26 cellular contexts compared by ENCODE assay signal in genomic region chr3:4522962-4523361, GRCh38. TPM values are rescaled to one million over a fixed set of nuclear protein-coding genes. Genes with fewer than 3 reads are reported as not detected.
DNase-seq lines count a peak whose midpoint lies in the region; ATAC-seq and TF ChIP-seq lines count a peak whose summit lies in the region.
"Had no signal": no experiment of that assay in that cellular context is flagged by ENCODE, and none has a peak within 500 bp of the region (broad histone marks: within the 10 kb centered on the region; RNA-seq: fewer than 3 reads in every experiment).

No MANE protein-coding gene starts in this region.

- no peak for DNase-seq in Right ventricle myocardium superior
- DNase-seq in left cardiac atrium = no peak
- no peak for DNase-seq in coronary artery (ENCODE audit: low spot score)
- no peak for DNase-seq in left colon
- no peak for DNase-seq in tibial artery
- no peak for DNase-seq in mesothelial cell of epicardium (ENCODE audit: low spot score in 2 of 2, unreplicated experiment in 2 of 2)
- DNase-seq: CD4-positive, CD25-positive, alpha-beta regulatory T cell; DMS53; EL; GDM1; H9; KBM-7; MV-4-11; NCI-H1105; NCI-H146; NCI-H2029; NCI-H446; NCI-H524 treated with DMSO at 0.1 percent for 48 hours; NCI-H82; NK-92 treated with Interleukin-12 subunit alpha and Interleukin-12 subunit beta, amount 100 ng/mL, for 24 hours; RPMI8226; SHP77 treated with DMSO at 0.1 percent for 48 hours had no signal

- H3K4me1 Mint-ChIP-seq in mesothelial cell of epicardium = peaks cover 13% of the 10 kb centered on the region
- H3K4me1 Mint-ChIP-seq: H9 had no signal

- H3K36me3 ChIP-seq in tibial artery = peaks cover 0 to 6% (median 6%) of the 10 kb centered on the region in 3 donors

- H3K27ac Mint-ChIP-seq in mesothelial cell of epicardium = no peak overlapping the region
- H3K27ac Mint-ChIP-seq: CD4-positive, CD25-positive, alpha-beta regulatory T cell; GM23338; H9 had no signal

- peak; percentile 57 for ATAC-seq in Right ventricle myocardium superior (ENCODE audit: poor library complexity)
- no peak for ATAC-seq in left cardiac atrium
- peak; percentile 42 for ATAC-seq in left colon
- ATAC-seq in HG03175 (IDR thresholded peaks at IDR 0.05; ENCODE audit: unreplicated experiment) = no peak
- ATAC-seq: GM12878, GM23338 had no signal

- peak overlapping the region; percentile 12 to 83 for H3K27ac ChIP-seq in coronary artery
- peak overlapping the region; percentile 61 to 70 for H3K27ac ChIP-seq in tibial artery
- H3K27ac ChIP-seq: BLaER1 had no signal

- no peaks in the 10 kb centered on the region for H3K36me3 Mint-ChIP-seq in mesothelial cell of epicardium

- no peaks in the 10 kb centered on the region for H3K9me3 ChIP-seq in tibial artery
- H3K9me3 ChIP-seq: BLaER1 had no signal

- H3K4me3 Mint-ChIP-seq in mesothelial cell of epicardium = no peak overlapping the region
- H3K4me3 Mint-ChIP-seq: CD4-positive, CD25-positive, alpha-beta regulatory T cell; GM23338; H9 had no signal

- H3K27me3 ChIP-seq in tibial artery = no peaks in the 10 kb centered on the region
- H3K27me3 ChIP-seq: BLaER1 had no signal

- H3K4me1 ChIP-seq in tibial artery = peaks cover 0 to 80% (median 38%) of the 10 kb centered on the region in 4 donors

- H3K4me3 ChIP-seq in coronary artery (no peak overlapping the region), tibial artery (no peak overlapping the region)
- H3K4me3 ChIP-seq: BLaER1, GM12878, GM23338 had no signal

- peaks cover 9% of the 10 kb centered on the region for H3K27me3 Mint-ChIP-seq in mesothelial cell of epicardium (ENCODE audit: low read depth)
- H3K27me3 Mint-ChIP-seq: CD4-positive, CD25-positive, alpha-beta regulatory T cell had no signal

- no peaks in the 10 kb centered on the region for H3K9me3 Mint-ChIP-seq in mesothelial cell of epicardium
- H3K9me3 Mint-ChIP-seq: CD4-positive, CD25-positive, alpha-beta regulatory T cell; GM23338; H9 had no signal

- no peak for TF ChIP-seq CTCF in coronary artery (IDR thresholded peaks at IDR 0.05)
- no peak for TF ChIP-seq CTCF in tibial artery (IDR thresholded peaks at IDR 0.05)
- no peak for TF ChIP-seq CTCF in mesothelial cell of epicardium (IDR thresholded peaks at IDR 0.05; ENCODE audit: unreplicated experiment)

- intact Hi-C loops in Right ventricle myocardium superior (cut with DNase I) = no loop called here
- intact Hi-C loops in left cardiac atrium (cut with DNase I) = no loop called here
- intact Hi-C loops in left colon (cut with DNase I, micrococcal nuclease) = no loop called here
- intact Hi-C loops in tibial artery (cut with DNase I; ENCODE audit: low total_unique reads) = no loop called here

RNA-seq across cellular contexts. Expression of gene ITPR1, which starts 29.8 kb away (rescaled TPM):
- total RNA-seq in Right ventricle myocardium superior = 17.1 TPM
- 10 to 100 TPM; 36.8 to 43.8 TPM for total RNA-seq in left cardiac atrium
- 10 to 100 TPM in 1 of 2 donors, 1 to 10 TPM in 1; 8.9 to 21.2 TPM for total RNA-seq in left colon
- total RNA-seq in mesothelial cell of epicardium = 21.2 to 21.3 TPM (median 21.3 TPM) in 3 replicates

RNA-seq across cellular contexts. Expression of gene SUMF1, which starts 55.9 kb away (rescaled TPM):
- total RNA-seq in Right ventricle myocardium superior = 7.6 TPM
- total RNA-seq in left cardiac atrium = 10 to 100 TPM; 12.0 to 13.0 TPM
- 10 to 100 TPM; 35.1 to 39.3 TPM for total RNA-seq in left colon
- 26.5 to 31.3 TPM (median 28.7 TPM) in 3 replicates for total RNA-seq in mesothelial cell of epicardium

Comparison
In these comparisons a context has a peak if more than half of its experiments do, and no peak if none do; other contexts are left out.
1. ATAC-seq: peak in Right ventricle myocardium superior (single experiment) and left colon (single experiment); none in left cardiac atrium (0 of 2) and HG03175 (single experiment).